ENCODE assay signal across 11 cellular contexts in genomic region chr10:103693812-103694205, GRCh38.
DNase-seq lines count a peak whose midpoint lies in the region; ATAC-seq, FAIRE-seq and TF ChIP-seq lines count a peak whose summit lies in the region.
"Had no signal": no experiment of that assay in that cellular context is flagged by ENCODE, and none has a peak within 500 bp of the region (broad histone marks: within the 10 kb centered on the region; RNA-seq: fewer than 3 reads in every experiment).

No MANE protein-coding gene starts in this region.

- peak overlapping the region; percentile 46 for H3K4me3 ChIP-seq in HUES64 (ENCODE audit: low read length)
- peak overlapping the region; percentile 24 for H3K4me3 ChIP-seq in bronchial epithelial cell (ENCODE audit: low read depth, low read length)
- H3K4me3 ChIP-seq in SJCRH30 = no peak overlapping the region

- H3K27me3 ChIP-seq in CD4-positive, alpha-beta T cell (ENCODE audit: control insufficient read depth, insufficient read depth, low read length) = no peaks in the 10 kb centered on the region
- H3K27me3 ChIP-seq in HUES64 (ENCODE audit: insufficient read depth, low read length) (peaks cover 45% of the 10 kb centered on the region), bronchial epithelial cell (ENCODE audit: control insufficient read depth, insufficient read depth, low read length) (no peaks in the 10 kb centered on the region), SJCRH30 (no peaks in the 10 kb centered on the region)

- ATAC-seq in CD4-positive, alpha-beta T cell (ENCODE audit: poor library complexity) = no peak
- ATAC-seq in GM21381 (IDR thresholded peaks at IDR 0.05; ENCODE audit: unreplicated experiment) (no peak), HG02678 (IDR thresholded peaks at IDR 0.05; ENCODE audit: unreplicated experiment) (no peak)
- ATAC-seq: heart left ventricle had no signal

- CTCF ChIA-PET in CD4-positive, alpha-beta T cell (lab: Charles Lee) = interaction anchor here (1.0 kb wide), 1 partner anchor 14 kb away, joined by 3 read pairs; no protein-coding TSS in a partner anchor

- no peaks in the 10 kb centered on the region for H3K36me3 Mint-ChIP-seq in CD4-positive, alpha-beta T cell (ENCODE audit: low read depth)
- H3K36me3 Mint-ChIP-seq in neural crest cell (ENCODE audit: low read depth) = no peaks in the 10 kb centered on the region

- H3K4me1 ChIP-seq in HUES64 (ENCODE audit: insufficient read depth, low read length) = peaks cover 10% of the 10 kb centered on the region; the same call in 1 of the 2 replicates
- peaks cover 14% of the 10 kb centered on the region; the same call in 1 of the 2 replicates for H3K4me1 ChIP-seq in SJCRH30

- H3K9ac ChIP-seq in HUES64 (ENCODE audit: low read depth, low read length) = no peak overlapping the region

- H3K27ac ChIP-seq in CD4-positive, alpha-beta T cell (ENCODE audit: low read depth, low read length) = no peak overlapping the region
- H3K27ac ChIP-seq in HUES64 (ENCODE audit: low read depth, low read length) (no peak overlapping the region), SJCRH30 (no peak overlapping the region)
- H3K27ac ChIP-seq: heart left ventricle, SK-N-MC had no signal

- WGBS in HUES64 = 37% methylated on average over 5 of the region's 5 CpGs

- no peak for TF ChIP-seq CTCF in CD4-positive, alpha-beta T cell (IDR thresholded peaks at IDR 0.05)
- TF ChIP-seq CTCF in bronchial epithelial cell (IDR thresholded peaks at IDR 0.05; ENCODE audit: insufficient read depth, low read length, severe bottlenecking) = no peak
- no peak for TF ChIP-seq CTCF in neural crest cell (conservative IDR thresholded peaks at IDR 0.05)

- intact Hi-C loops in CD4-positive, alpha-beta T cell (cut with DNase I, micrococcal nuclease) = no loop called here

- no peaks in the 10 kb centered on the region for H3K36me3 ChIP-seq in HUES64 (ENCODE audit: insufficient read depth, low read length)
- peaks cover 4% of the 10 kb centered on the region for H3K36me3 ChIP-seq in bronchial epithelial cell (ENCODE audit: control insufficient read depth, insufficient read depth, low read length)
- H3K36me3 ChIP-seq in SJCRH30 = no peaks in the 10 kb centered on the region
- H3K36me3 ChIP-seq: heart left ventricle had no signal

- H3K4me3 Mint-ChIP-seq in CD4-positive, alpha-beta T cell = peak overlapping the region; percentile 88
- peak overlapping the region; percentile 66 for H3K4me3 Mint-ChIP-seq in neural crest cell

- peaks cover 23% of the 10 kb centered on the region for H3K4me1 Mint-ChIP-seq in CD4-positive, alpha-beta T cell (ENCODE audit: low read depth)
- H3K4me1 Mint-ChIP-seq in neural crest cell = peaks cover 22% of the 10 kb centered on the region

- H3K9me3 ChIP-seq in CD4-positive, alpha-beta T cell (ENCODE audit: control insufficient read depth, low read length) = no peaks in the 10 kb centered on the region
- no peaks in the 10 kb centered on the region for H3K9me3 ChIP-seq in HUES64 (ENCODE audit: insufficient read depth, low read depth, low read length)
- no peaks in the 10 kb centered on the region for H3K9me3 ChIP-seq in SJCRH30 (replicated peaks)
- H3K9me3 ChIP-seq: heart left ventricle had no signal

- H3K9me3 Mint-ChIP-seq in CD4-positive, alpha-beta T cell = no peaks in the 10 kb centered on the region
- no peaks in the 10 kb centered on the region for H3K9me3 Mint-ChIP-seq in neural crest cell

- H3K27me3 Mint-ChIP-seq in CD4-positive, alpha-beta T cell = peaks cover 4% of the 10 kb centered on the region
- H3K27me3 Mint-ChIP-seq in neural crest cell (ENCODE audit: low read depth) = peaks cover 49% of the 10 kb centered on the region

- POLR2A ChIA-PET in CD4-positive, alpha-beta T cell (lab: Charles Lee) = interaction anchor here (0.8 to 0.9 kb wide), 2 partner anchors 14 to 428 kb away, joined by 3 read pairs; partner anchors contain the start of gene SFR1

- FAIRE-seq in bronchial epithelial cell (lab: Jason Lieb, UNC) = no peak

- H3K27ac Mint-ChIP-seq in CD4-positive, alpha-beta T cell = peak overlapping the region; percentile 58
- H3K27ac Mint-ChIP-seq in neural crest cell (ENCODE audit: unreplicated experiment) = no peak overlapping the region

- no peak for DNase-seq in CD4-positive, alpha-beta T cell
- DNase-seq in bronchial epithelial cell (ENCODE audit: low read depth) (no peak), neural crest cell (ENCODE audit: low read depth, low spot score) (no peak), NCI-H1092 (lab: John Stamatoyannopoulos, UW) (no peak), SJCRH30 (no peak)
- DNase-seq: dermis blood vessel endothelial cell had no signal
